Comparison of ENCODE assay signal across 9 cellular contexts in the genomic region with DNA sequence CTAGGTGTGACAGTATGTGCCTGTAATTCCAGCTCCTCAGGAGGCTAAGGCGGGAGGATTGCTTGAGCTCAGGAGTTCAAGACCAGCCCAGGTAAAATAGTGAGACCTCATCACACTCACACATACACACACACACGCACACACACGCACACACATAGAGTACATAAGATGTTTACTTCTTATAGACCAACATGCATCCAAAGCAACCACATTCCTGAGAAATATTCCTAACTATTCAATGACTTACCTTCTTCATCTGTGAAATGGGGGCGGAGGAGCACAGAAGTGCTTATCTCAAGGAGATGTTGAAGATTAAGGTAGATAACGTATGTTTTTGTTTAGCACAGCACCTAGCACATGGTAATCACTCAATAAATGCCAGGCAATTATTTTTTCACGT.
"Had no signal": no experiment of that assay in that cellular context is flagged by ENCODE, and none has a peak within 500 bp of the region (broad histone marks: within the 10 kb centered on the region; RNA-seq: fewer than 3 reads in every experiment).

No MANE protein-coding gene starts in this region.

- H3K4me3 Mint-ChIP-seq: GM23338, H9, HFFc6 had no signal

- H3K4me3 ChIP-seq: GM23248, GM23338, HAP-1 had no signal

- H2AFZ ChIP-seq: GM23248, GM23338 had no signal

- H3K9me3 ChIP-seq: HAP-1 had no signal

- H3K9me3 Mint-ChIP-seq: GM23338, H9, HFFc6 had no signal

- H3K9ac ChIP-seq: GM23248 had no signal

- ATAC-seq: GM23338, HCT116 had no signal

- H3K4me1 Mint-ChIP-seq: GM23338 had no signal

- DNase-seq: GM23248, GOT3, H7, H9, HCEC 1CT, HFFc6 had no signal

- H3K4me1 ChIP-seq: HAP-1 had no signal

- H3K27ac Mint-ChIP-seq: GM23338, H9, HFFc6 had no signal

- H3K4me2 ChIP-seq: GM23338 had no signal

- H3K27ac ChIP-seq: GM23248 had no signal
